8 cellular contexts compared by ENCODE assay signal in the genomic region with DNA sequence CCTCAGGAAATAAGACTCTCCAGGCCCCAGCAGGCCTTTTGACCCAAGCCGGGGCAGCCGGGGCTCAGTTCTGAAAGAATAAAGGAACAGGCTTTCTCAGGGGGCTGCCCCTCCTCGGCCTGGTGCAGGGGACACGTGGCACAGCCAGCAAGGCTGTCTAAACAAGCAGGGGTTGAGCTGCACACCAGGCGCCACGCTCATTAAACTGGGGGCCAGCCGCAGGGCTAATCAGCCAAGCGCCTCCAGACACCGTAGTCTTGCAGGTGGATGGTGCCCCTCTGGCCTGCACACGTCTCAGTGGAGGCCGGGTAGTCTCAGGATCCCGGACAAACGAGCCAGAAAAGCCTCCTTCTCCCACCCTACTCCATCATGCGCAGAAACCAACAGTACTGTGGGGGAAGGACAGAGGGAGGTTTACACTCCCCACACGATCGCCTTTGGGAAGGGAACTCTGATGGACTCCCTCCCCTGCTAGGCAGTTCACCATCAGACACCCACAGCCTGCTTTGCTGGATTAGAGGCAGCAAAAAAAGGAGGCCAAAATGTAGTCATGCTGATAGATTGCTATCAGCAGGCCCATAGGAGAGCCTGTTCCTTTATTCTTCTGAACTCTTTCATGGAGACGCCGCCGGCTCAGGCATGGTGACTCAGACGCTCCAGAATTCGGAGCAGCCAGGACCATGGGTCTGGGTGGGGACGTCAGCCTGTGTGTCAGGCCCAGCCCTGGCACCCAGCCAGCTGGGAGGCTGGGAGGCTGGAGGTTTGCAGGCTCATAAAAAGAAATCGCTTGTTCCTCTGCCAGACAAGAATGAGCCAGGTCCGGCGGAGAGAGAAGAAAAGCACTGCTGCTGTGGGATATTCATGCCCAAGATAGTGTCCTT.
A peak's percentile ranks its signal among the peaks of the same experiment; 100 is the strongest.
DNase-seq lines count a peak whose midpoint lies in the region; ATAC-seq and TF ChIP-seq lines count a peak whose summit lies in the region.

No MANE protein-coding gene starts in this region.

- H3K27me3 ChIP-seq in HUES64 (ENCODE audit: insufficient read depth, low read length) (no peaks in the 10 kb centered on the region), hepatocyte (no peaks in the 10 kb centered on the region)

- no peak for ATAC-seq in GM21381 (IDR thresholded peaks at IDR 0.05; ENCODE audit: unreplicated experiment)
- no peak for ATAC-seq in HG02852 (IDR thresholded peaks at IDR 0.05; ENCODE audit: unreplicated experiment)

- H3K9me2 ChIP-seq in hepatocyte (replicated peaks; ENCODE audit: insufficient read depth) = no peaks in the 10 kb centered on the region

- H3K27ac ChIP-seq in HUES64 (ENCODE audit: low read depth, low read length) (0 out of 2 replicates have a peak overlapping the region, but pooled peaks have one; percentile 25), hepatocyte (peak overlapping the region; percentile 81)

- no peaks in the 10 kb centered on the region for H3K79me2 ChIP-seq in hepatocyte

- WGBS in HUES64 = 71% methylated on average over 21 of the region's 25 CpGs
- 49% methylated on average over 25 of the region's 25 CpGs for WGBS in hepatocyte (ENCODE audit: low lambda C conversion rate, missing lambda C conversion rate)

- DNase-seq in 8988T (peak; percentile 73), amniotic stem cell (lab: John Stamatoyannopoulos, UW) (peak; percentile 78), hepatocyte (ENCODE audit: low spot score) (peak; percentile 96), smooth muscle cell of the brain vasculature (ENCODE audit: low read depth, low spot score) (peak; percentile 76), cerebellar nuclear complex (lab: John Stamatoyannopoulos, UW) (no peak)

- H2AFZ ChIP-seq in hepatocyte = no peak overlapping the region

- H3K9ac ChIP-seq in HUES64 (ENCODE audit: low read depth, low read length) = no peak overlapping the region; the same call in 1 of the 2 replicates

- H3K36me3 ChIP-seq in HUES64 (ENCODE audit: insufficient read depth, low read length) (no peaks in the 10 kb centered on the region), hepatocyte (replicated peaks; ENCODE audit: insufficient read depth, low read depth) (no peaks in the 10 kb centered on the region)

- H3K4me3 ChIP-seq in HUES64 (ENCODE audit: low read length) (no peak overlapping the region), hepatocyte (no peak overlapping the region)

- peak overlapping the region; percentile 46 for H3K4me2 ChIP-seq in hepatocyte

- H3K4me1 ChIP-seq in HUES64 (ENCODE audit: insufficient read depth, low read length) (peaks cover 5% of the 10 kb centered on the region; the same call in 1 of the 2 replicates), hepatocyte (ENCODE audit: insufficient read depth) (peaks cover 33% of the 10 kb centered on the region)

- TF ChIP-seq CTCF in hepatocyte (IDR thresholded peaks at IDR 0.05; ENCODE audit: poor library complexity) = no peak

- H4K20me1 ChIP-seq in hepatocyte (ENCODE audit: insufficient read depth, poor library complexity, severe bottlenecking) = no peaks in the 10 kb centered on the region

- H3K9me3 ChIP-seq in HUES64 (ENCODE audit: insufficient read depth, low read depth, low read length) (no peaks in the 10 kb centered on the region), hepatocyte (ENCODE audit: low read depth) (no peaks in the 10 kb centered on the region)

Comparison
In these comparisons a context has a peak if more than half of its experiments do, and no peak if none do; other contexts are left out.
1. DNase-seq: peak in 8988T (single experiment), amniotic stem cell (single experiment), hepatocyte (single experiment) and smooth muscle cell of the brain vasculature (single experiment); none in cerebellar nuclear complex (0 of 2).